Comparison of ENCODE assay signal across 8 cellular contexts in the genomic region with DNA sequence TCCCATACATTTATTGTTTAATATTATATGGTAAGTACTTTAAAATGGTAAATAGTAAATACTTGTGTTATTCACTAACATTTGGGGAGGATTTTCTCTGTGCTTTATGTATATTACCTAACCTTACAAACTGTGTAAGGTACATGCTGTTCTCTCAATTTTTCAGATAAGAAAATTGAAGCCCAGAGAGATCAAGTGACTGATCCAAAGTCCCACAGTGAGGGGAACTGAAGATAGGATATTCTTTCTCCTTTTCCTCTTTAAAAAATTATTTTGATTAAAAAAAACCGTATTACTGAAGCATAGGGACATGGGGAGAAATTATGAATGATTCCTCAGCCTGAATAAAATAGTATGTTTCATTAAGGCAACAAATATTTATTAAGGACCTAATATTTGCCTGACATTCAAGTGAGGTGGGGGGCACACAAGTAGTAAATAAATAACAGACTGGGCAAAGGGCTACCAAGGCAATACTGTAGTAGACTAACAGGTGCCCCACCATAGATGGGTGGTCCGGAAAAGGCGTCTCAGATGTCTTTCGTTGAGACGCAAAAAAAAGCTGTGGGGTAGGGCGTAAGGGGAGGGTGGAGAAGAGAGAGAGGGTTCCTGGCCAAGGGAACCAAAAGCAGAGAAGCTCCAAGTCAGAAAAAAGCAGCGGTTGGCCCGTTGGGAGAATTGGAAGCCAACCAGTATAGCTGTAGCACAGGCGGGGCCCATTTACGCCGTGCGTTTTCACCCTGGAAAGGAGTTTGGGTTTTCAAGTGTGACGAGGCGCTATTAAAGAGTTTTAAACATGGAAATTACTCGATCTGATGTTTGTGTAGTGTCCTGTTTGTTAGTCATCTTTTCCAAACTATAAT. TPM values are rescaled to one million over a fixed set of nuclear protein-coding genes. Genes with fewer than 3 reads are reported as not detected.
DNase-seq lines count a peak whose midpoint lies in the region; ATAC-seq and TF ChIP-seq lines count a peak whose summit lies in the region.

No MANE protein-coding gene starts in this region.

- peak overlapping the region; percentile 87 for H3K27ac ChIP-seq in WERI-Rb-1
- peak overlapping the region; percentile 96 for H3K27ac ChIP-seq in colonic mucosa

- no peak for TF ChIP-seq CTCF in WERI-Rb-1 (IDR thresholded peaks at IDR 0.05; ENCODE audit: low read depth, low read length)
- TF ChIP-seq CTCF in colonic mucosa (IDR thresholded peaks at IDR 0.05) = no peak

- H3K4me3 ChIP-seq in WERI-Rb-1 (ENCODE audit: low read depth, low read length) (peak overlapping the region; percentile 66), colonic mucosa (peak overlapping the region; percentile 89)

- no peak for ATAC-seq in HG02798 (IDR thresholded peaks at IDR 0.05; ENCODE audit: poor library complexity, unreplicated experiment)

- intact Hi-C loops in colonic mucosa (cut with DNase I) = loop anchor here (10.0 kb wide), 1 partner anchor 155 kb away; the partner anchor contains the start of genes ADPRS and TEKT2

- H3K9me3 ChIP-seq in WERI-Rb-1 (ENCODE audit: severe bottlenecking) (no peaks in the 10 kb centered on the region), colonic mucosa (no peaks in the 10 kb centered on the region)

- H3K36me3 ChIP-seq in WERI-Rb-1 (no peaks in the 10 kb centered on the region; the same call in 1 of the 2 replicates), colonic mucosa (no peaks in the 10 kb centered on the region)

- peaks cover 4% of the 10 kb centered on the region for H3K4me1 ChIP-seq in colonic mucosa

- DNase-seq in NCI-H1436 (lab: John Stamatoyannopoulos, UW) = peak; percentile 9
- DNase-seq in NCI-H1436 treated with DMSO at 0.1 percent for 48 hours (lab: John Stamatoyannopoulos, UW) = no peak
- DNase-seq in MV-4-11 (lab: John Stamatoyannopoulos, UW) = peak; percentile 41
- peak; percentile 18 for DNase-seq in WERI-Rb-1
- peak; percentile 55 for DNase-seq in colonic mucosa
- peak; percentile 72 for DNase-seq in left kidney (ENCODE audit: low read depth, low spot score)
- peak; percentile 20 to 30 for DNase-seq in stimulated activated CD4-positive, alpha-beta T cell treated with anti-CD3 and anti-CD28 coated beads, Interleukin-4, amount 100 ng/mL, for 48 hours (ENCODE audit: low read depth in 2 of 2)

- peak overlapping the region; percentile 70 to 94 for H3K9ac ChIP-seq in colonic mucosa (ENCODE audit: low read depth in 2 of 2, low read length in 2 of 2)

- H3K27me3 ChIP-seq in WERI-Rb-1 (ENCODE audit: insufficient read depth, low read depth, severe bottlenecking) (no peaks in the 10 kb centered on the region), colonic mucosa (no peaks in the 10 kb centered on the region)

RNA-seq across cellular contexts. Expression of gene AGO3, which starts 0.9 kb away (rescaled TPM):
- 10 to 100 TPM; 16.7 to 21.4 TPM for total RNA-seq in colonic mucosa

RNA-seq across cellular contexts. Expression of gene AGO1, which starts 47.0 kb away (rescaled TPM):
- total RNA-seq in colonic mucosa = 10 to 100 TPM; 24.2 to 27.7 TPM
